ENCODE assay signal across 1 cellular context in genomic region chr10:60441515-60441914, GRCh38.
TF ChIP-seq lines count a peak whose summit lies in the region.

No MANE protein-coding gene starts in this region.

TF ChIP-seq in WTC11, 78 proteins besides CTCF, POLR2A, EP300 and RAD21 (continued from another document):
- TF ChIP-seq, protein P1, sequence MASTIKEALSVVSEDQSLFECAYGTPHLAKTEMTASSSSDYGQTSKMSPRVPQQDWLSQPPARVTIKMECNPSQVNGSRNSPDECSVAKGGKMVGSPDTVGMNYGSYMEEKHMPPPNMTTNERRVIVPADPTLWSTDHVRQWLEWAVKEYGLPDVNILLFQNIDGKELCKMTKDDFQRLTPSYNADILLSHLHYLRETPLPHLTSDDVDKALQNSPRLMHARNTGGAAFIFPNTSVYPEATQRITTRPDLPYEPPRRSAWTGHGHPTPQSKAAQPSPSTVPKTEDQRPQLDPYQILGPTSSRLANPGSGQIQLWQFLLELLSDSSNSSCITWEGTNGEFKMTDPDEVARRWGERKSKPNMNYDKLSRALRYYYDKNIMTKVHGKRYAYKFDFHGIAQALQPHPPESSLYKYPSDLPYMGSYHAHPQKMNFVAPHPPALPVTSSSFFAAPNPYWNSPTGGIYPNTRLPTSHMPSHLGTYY (CRISPR knock-in tag; IDR thresholded peaks at IDR 0.05): no peak
- TF ChIP-seq, protein P2, sequence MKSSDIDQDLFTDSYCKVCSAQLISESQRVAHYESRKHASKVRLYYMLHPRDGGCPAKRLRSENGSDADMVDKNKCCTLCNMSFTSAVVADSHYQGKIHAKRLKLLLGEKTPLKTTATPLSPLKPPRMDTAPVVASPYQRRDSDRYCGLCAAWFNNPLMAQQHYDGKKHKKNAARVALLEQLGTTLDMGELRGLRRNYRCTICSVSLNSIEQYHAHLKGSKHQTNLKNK (CRISPR knock-in tag; IDR thresholded peaks at IDR 0.05): no peak
- TF ChIP-seq, protein P3, sequence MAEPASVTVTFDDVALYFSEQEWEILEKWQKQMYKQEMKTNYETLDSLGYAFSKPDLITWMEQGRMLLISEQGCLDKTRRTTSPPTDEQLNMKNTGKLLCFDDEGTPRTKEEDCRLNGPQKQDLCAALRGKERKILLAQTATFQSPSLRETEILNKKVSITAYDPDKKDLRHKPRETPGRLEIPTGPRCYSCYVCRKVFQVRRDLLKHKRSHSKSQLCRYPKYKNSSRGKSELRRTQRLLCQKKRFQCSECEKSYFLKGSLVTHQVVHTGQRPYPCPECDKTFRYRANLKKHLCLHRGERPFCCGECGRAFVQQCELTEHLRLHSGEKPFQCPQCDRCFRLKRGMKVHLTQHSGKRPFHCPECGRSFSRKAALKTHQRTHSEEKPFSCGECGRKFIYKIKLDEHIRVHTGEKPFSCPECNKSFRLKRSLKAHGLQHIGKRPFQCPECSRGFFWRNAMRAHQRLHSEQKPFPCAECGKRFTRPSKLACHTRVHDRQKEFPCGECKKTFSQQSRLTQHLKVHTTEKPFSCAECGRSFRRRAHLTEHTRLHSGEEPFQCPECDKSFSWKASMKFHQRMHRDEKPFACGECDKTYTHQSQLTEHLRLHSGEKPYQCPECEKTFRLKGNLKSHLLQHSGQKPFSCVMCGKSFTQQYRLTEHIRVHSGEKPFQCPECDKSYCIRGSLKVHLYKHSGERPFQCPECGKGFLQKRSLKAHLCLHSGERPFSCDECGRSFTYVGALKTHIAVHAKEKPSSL (CRISPR knock-in tag; conservative IDR thresholded peaks at IDR 0.05): no peak
- TF ChIP-seq TEAD4 (CRISPR knock-in tag; IDR thresholded peaks at IDR 0.05): no peak
- no peak for TF ChIP-seq FOXK1 (CRISPR knock-in tag; IDR thresholded peaks at IDR 0.05)
- no peak for TF ChIP-seq HMGA2 (CRISPR knock-in tag; IDR thresholded peaks at IDR 0.05)
- no peak for TF ChIP-seq NR3C1 (CRISPR knock-in tag; conservative IDR thresholded peaks at IDR 0.05; ENCODE audit: low read depth)
